Comparison of ENCODE assay signal across 16 cellular contexts in the genomic region with DNA sequence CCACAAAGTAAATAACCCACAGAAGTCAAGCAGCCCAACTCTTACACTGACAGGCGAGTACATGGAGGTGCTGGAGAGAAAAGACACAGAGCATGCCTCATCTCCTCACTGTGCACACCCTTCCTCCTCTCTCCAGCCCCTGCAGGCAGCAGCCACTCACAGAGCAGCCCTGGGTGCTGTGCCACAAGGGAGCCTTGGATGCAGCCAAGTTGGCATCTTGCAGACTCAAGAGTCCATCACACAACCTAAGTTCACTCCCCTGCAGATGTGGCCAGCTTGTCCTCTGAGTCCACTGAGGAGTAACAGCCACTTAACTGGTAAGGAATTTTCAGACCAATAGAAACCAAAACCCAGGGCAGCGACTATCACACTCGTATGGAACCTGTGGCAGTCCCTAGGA. TPM values are rescaled to one million over a fixed set of nuclear protein-coding genes. Genes with fewer than 3 reads are reported as not detected.
DNase-seq lines count a peak whose midpoint lies in the region; ATAC-seq and TF ChIP-seq lines count a peak whose summit lies in the region.
"Had no signal": no experiment of that assay in that cellular context is flagged by ENCODE, and none has a peak within 500 bp of the region (broad histone marks: within the 10 kb centered on the region; RNA-seq: fewer than 3 reads in every experiment).

No MANE protein-coding gene starts in this region.

- no peaks in the 10 kb centered on the region for H3K27me3 Mint-ChIP-seq in activated T-cell treated with anti-CD3 and anti-CD28 coated beads, Interleukin-2, amount 50 U/mL, for 4 hours (ENCODE audit: low read depth)
- H3K27me3 Mint-ChIP-seq in T-helper 17 cell (no peaks in the 10 kb centered on the region), glutamatergic neuron (ENCODE audit: unreplicated experiment) (peaks cover 5% of the 10 kb centered on the region)
- H3K27me3 Mint-ChIP-seq in stimulated activated memory B cell treated with anti-CD40 and anti-IgM and Interleukin-4, amounts not matched to agents 10 μg/mL and 1 μg/mL and 100 μg/mL, for 72 hours, result no peaks in the 10 kb centered on the region

- H3K4me3 Mint-ChIP-seq in activated T-cell treated with anti-CD3 and anti-CD28 coated beads, Interleukin-2, amount 50 U/mL, for 4 hours, result peak overlapping the region; percentile 42
- peak overlapping the region; percentile 80 for H3K4me3 Mint-ChIP-seq in T-helper 17 cell
- H3K4me3 Mint-ChIP-seq in glutamatergic neuron (ENCODE audit: unreplicated experiment), result no peak overlapping the region
- peak overlapping the region; percentile 39 for H3K4me3 Mint-ChIP-seq in stimulated activated memory B cell treated with anti-CD40 and anti-IgM and Interleukin-4, amounts not matched to agents 10 μg/mL and 1 μg/mL and 100 μg/mL, for 72 hours

- H3K4me3 ChIP-seq in testis, result no peak overlapping the region
- H3K4me3 ChIP-seq: SJCRH30 had no signal

- 66 to 88% methylated on average over 3 of the region's 3 CpGs for WGBS in testis, 2 donors

- no peak for TF ChIP-seq POLR2A in testis (IDR thresholded peaks at IDR 0.05)

- no peaks in the 10 kb centered on the region for H3K27me3 ChIP-seq in testis
- H3K27me3 ChIP-seq: SJCRH30 had no signal

- intact Hi-C loops in testis (cut with DNase I; ENCODE audit: low total_unique reads), result no loop called here

- peaks cover 80% of the 10 kb centered on the region for H3K4me1 ChIP-seq in testis

- DNase-seq in activated T-cell treated with anti-CD3 and anti-CD28 coated beads, Interleukin-2, amount 50 U/mL, for 4 hours, result no peak
- no peak for DNase-seq in activated T-cell treated with anti-CD3 and anti-CD28 coated beads, Interleukin-2, amount 50 U/mL, for 1 hour
- DNase-seq in T-helper 17 cell (no peak), glutamatergic neuron (no peak), superior temporal gyrus (ENCODE audit: extremely low spot score) (no peak), testis (no peak)
- DNase-seq: activated effector memory CD4-positive, alpha-beta T cell treated with anti-CD3 and anti-CD28 coated beads, Interleukin-2, amount 50 U/mL, for 16 hours; EL; NCI-H1436 treated with DMSO at 0.1 percent for 48 hours; NCI-H526 treated with DMSO at 0.1 percent for 48 hours; SJCRH30; small intestine had no signal

- TF ChIP-seq CTCF in glutamatergic neuron (IDR thresholded peaks at IDR 0.05; ENCODE audit: partially characterized antibody, unreplicated experiment) (no peak), testis (IDR thresholded peaks at IDR 0.05) (no peak)

- no peaks in the 10 kb centered on the region for H3K9me3 ChIP-seq in T-helper 17 cell (ENCODE audit: control insufficient read depth, low read length, poor library complexity, severe bottlenecking)
- no peaks in the 10 kb centered on the region for H3K9me3 ChIP-seq in testis
- H3K9me3 ChIP-seq: SJCRH30 had no signal

- peaks cover 96% of the 10 kb centered on the region for H3K4me1 Mint-ChIP-seq in activated T-cell treated with anti-CD3 and anti-CD28 coated beads, Interleukin-2, amount 50 U/mL, for 4 hours (ENCODE audit: low read depth)
- H3K4me1 Mint-ChIP-seq in T-helper 17 cell (peaks cover 76% of the 10 kb centered on the region), glutamatergic neuron (ENCODE audit: low read depth, unreplicated experiment) (peaks cover 77% of the 10 kb centered on the region)
- H3K4me1 Mint-ChIP-seq in stimulated activated memory B cell treated with anti-CD40 and anti-IgM and Interleukin-4, amounts not matched to agents 10 μg/mL and 1 μg/mL and 100 μg/mL, for 72 hours, result peaks cover 97% of the 10 kb centered on the region

- no peak overlapping the region for H3K27ac ChIP-seq in testis
- H3K27ac ChIP-seq: SJCRH30 had no signal

- no peak for ATAC-seq in activated T-cell treated with anti-CD3 and anti-CD28 coated beads, Interleukin-2, amount 50 U/mL, for 4 hours
- ATAC-seq in T-helper 17 cell (peak; percentile 15), HG03342 (IDR thresholded peaks at IDR 0.05; ENCODE audit: unreplicated experiment) (no peak)
- ATAC-seq in stimulated activated memory B cell treated with anti-CD40 and anti-IgM and Interleukin-4, amounts not matched to agents 10 μg/mL and 1 μg/mL and 100 μg/mL, for 72 hours, result no peak

- no peaks in the 10 kb centered on the region for H3K36me3 ChIP-seq in testis (ENCODE audit: low read depth, missing control alignments)
- H3K36me3 ChIP-seq: SJCRH30 had no signal

- H3K36me3 Mint-ChIP-seq in activated T-cell treated with anti-CD3 and anti-CD28 coated beads, Interleukin-2, amount 50 U/mL, for 4 hours (ENCODE audit: insufficient read depth), result no peaks in the 10 kb centered on the region
- no peaks in the 10 kb centered on the region for H3K36me3 Mint-ChIP-seq in T-helper 17 cell (ENCODE audit: low read depth)
- no peaks in the 10 kb centered on the region for H3K36me3 Mint-ChIP-seq in glutamatergic neuron (ENCODE audit: unreplicated experiment)
- no peaks in the 10 kb centered on the region for H3K36me3 Mint-ChIP-seq in stimulated activated memory B cell treated with anti-CD40 and anti-IgM and Interleukin-4, amounts not matched to agents 10 μg/mL and 1 μg/mL and 100 μg/mL, for 72 hours

- H3K27ac Mint-ChIP-seq in T-helper 17 cell (peak overlapping the region; percentile 94), glutamatergic neuron (ENCODE audit: unreplicated experiment) (peak overlapping the region; percentile 38)
- H3K27ac Mint-ChIP-seq in stimulated activated memory B cell treated with anti-CD40 and anti-IgM and Interleukin-4, amounts not matched to agents 10 μg/mL and 1 μg/mL and 100 μg/mL, for 72 hours, result peak overlapping the region; percentile 27

- no peaks in the 10 kb centered on the region for H3K9me3 Mint-ChIP-seq in activated T-cell treated with anti-CD3 and anti-CD28 coated beads, Interleukin-2, amount 50 U/mL, for 4 hours
- peaks cover 22% of the 10 kb centered on the region for H3K9me3 Mint-ChIP-seq in glutamatergic neuron (ENCODE audit: unreplicated experiment)
- H3K9me3 Mint-ChIP-seq in stimulated activated memory B cell treated with anti-CD40 and anti-IgM and Interleukin-4, amounts not matched to agents 10 μg/mL and 1 μg/mL and 100 μg/mL, for 72 hours, result no peaks in the 10 kb centered on the region

RNA-seq across cellular contexts. Expression of a gene that starts 47.4 kb away (rescaled TPM):
- 100 to 1,000 TPM; 102 to 113 (median 112) TPM for total RNA-seq in activated T-cell treated with anti-CD3 and anti-CD28 coated beads, Interleukin-2, amount 50 U/mL, for 4 hours
- 100 to 1,000 TPM; 120 to 123 TPM for total RNA-seq in T-helper 17 cell
- 162 TPM for total RNA-seq in glutamatergic neuron (ENCODE audit: unreplicated experiment)
- total RNA-seq in testis, result 100 to 1,000 TPM; 106 to 109 TPM
- 59.2 TPM for polyA plus RNA-seq in testis (ENCODE audit: insufficient read depth, low read depth, low replicate concordance)

RNA-seq across cellular contexts. Expression of a gene that starts 52.6 kb away (rescaled TPM):
- total RNA-seq in activated T-cell treated with anti-CD3 and anti-CD28 coated beads, Interleukin-2, amount 50 U/mL, for 4 hours, result under 1 TPM in 1 of 3 donors, not detected in 2; 0.29 TPM
- not detected for total RNA-seq in T-helper 17 cell
- total RNA-seq in glutamatergic neuron (ENCODE audit: unreplicated experiment), result 0.61 TPM
- 1 to 10 TPM; 1.1 to 1.4 TPM for total RNA-seq in testis
- polyA plus RNA-seq in testis (ENCODE audit: insufficient read depth, low read depth, low replicate concordance), result 3.6 TPM
- total RNA-seq: myocyte, SJCRH30 had no signal
- polyA plus RNA-seq: AG04450 had no signal

Comparison
In these comparisons a context has a peak if more than half of its experiments do, and no peak if none do; other contexts are left out.
1. H3K27ac Mint-ChIP-seq: peak in every context shown above with its lines; median percentile 94 in T-helper 17 cell; 38 in glutamatergic neuron; 27 in stimulated activated memory B cell treated with anti-CD40 and anti-IgM and Interleukin-4, amounts not matched to agents 10 μg/mL and 1 μg/mL and 100 μg/mL, for 72 hours.